ENCODE assay signal across 27 cellular contexts in genomic region chr6:54248319-54248718, GRCh38. TPM values are rescaled to one million over a fixed set of nuclear protein-coding genes. Genes with fewer than 3 reads are reported as not detected.
DNase-seq lines count a peak whose midpoint lies in the region; ATAC-seq lines count a peak whose summit lies in the region.
"Had no signal": no experiment of that assay in that cellular context is flagged by ENCODE, and none has a peak within 500 bp of the region (broad histone marks: within the 10 kb centered on the region; RNA-seq: fewer than 3 reads in every experiment).

No MANE protein-coding gene starts in this region.

- no peak overlapping the region for H3K4me3 ChIP-seq in SK-N-MC
- H3K4me3 ChIP-seq: HAP-1, psoas muscle, thyroid gland had no signal

- DNase-seq in SK-N-MC (ENCODE audit: low read depth, low spot score), result no peak
- no peak for DNase-seq in left colon
- DNase-seq in epidermal melanocyte (ENCODE audit: insufficient read length, low spot score), result no peak
- DNase-seq in activated CD4-positive, CD25-positive, alpha-beta regulatory T cell treated with anti-CD3 and anti-CD28 coated beads, Interleukin-2, amount 50 U/mL, for 72 hours, result no peak
- DNase-seq: activated CD4-positive, alpha-beta memory T cell treated with anti-CD3 and anti-CD28 coated beads for 36 hours; activated naive CD4-positive, alpha-beta T cell treated with Interleukin-2 at 50 U/mL for 16 hours; activated T-cell treated with anti-CD3 and anti-CD28 coated beads, Interleukin-2, amount 50 U/mL, for 72 hours; central memory CD4-positive, alpha-beta T cell; DMS53; IMR-90; mammary epithelial cell; NCI-H146; occipital lobe; psoas muscle; stimulated activated CD4-positive, alpha-beta T cell treated with anti-CD3 and anti-CD28 coated beads, Interleukin-12 subunit alpha, Interleukin-12 subunit beta, amount 100 ng/mL, for 4 hours; stimulated activated CD4-positive, alpha-beta T cell treated with anti-CD3 and anti-CD28 coated beads, Interleukin-4, amount 100 ng/mL, for 24 hours; T-helper 17 cell; thyroid gland had no signal

- intact Hi-C loops in left colon (cut with DNase I, micrococcal nuclease), result no loop called here

- H3K9ac ChIP-seq in SK-N-MC (ENCODE audit: insufficient read length), result peak overlapping the region; percentile 8

- no peaks in the 10 kb centered on the region for H3K36me3 ChIP-seq in SK-N-MC (ENCODE audit: insufficient read depth, low read length)
- H3K36me3 ChIP-seq: HAP-1, thyroid gland had no signal

- ATAC-seq in GM18858 (IDR thresholded peaks at IDR 0.05; ENCODE audit: unreplicated experiment) (peak; percentile 52), GM21619 (IDR thresholded peaks at IDR 0.05; ENCODE audit: unreplicated experiment) (peak; percentile 73), HG03139 (IDR thresholded peaks at IDR 0.05; ENCODE audit: unreplicated experiment) (peak; percentile 43), left colon (no peak)
- ATAC-seq: activated CD4-positive, CD25-positive, alpha-beta regulatory T cell treated with anti-CD3 and anti-CD28 coated beads, Interleukin-2, amount 50 U/mL, for 24 hours; activated T-cell treated with anti-CD3 and anti-CD28 coated beads, Interleukin-2, amount 50 U/mL, for 72 hours; natural killer cell treated with Interleukin-12 subunit alpha and Interleukin-12 subunit beta and Interleukin-15 and Interleukin-18, amount 100 ng/mL, for 72 hours; sciatic nerve; T-helper 17 cell had no signal

- no peak overlapping the region for H3K27ac ChIP-seq in SK-N-MC
- H3K27ac ChIP-seq: psoas muscle, thyroid gland had no signal

- no peaks in the 10 kb centered on the region for H3K9me3 ChIP-seq in SK-N-MC (ENCODE audit: low read depth, low read length)
- H3K9me3 ChIP-seq: HAP-1, psoas muscle, thyroid gland had no signal

RNA-seq across cellular contexts. Expression of gene TINAG, which starts 59.9 kb away (rescaled TPM):
- 10 to 100 TPM; 41.6 to 48.0 TPM for total RNA-seq in left colon
- total RNA-seq: activated CD4-positive, alpha-beta memory T cell treated with anti-CD3 and anti-CD28 coated beads for 36 hours; activated T-cell treated with anti-CD3 and anti-CD28 coated beads, Interleukin-2, amount 50 U/mL, for 72 hours; G401; IMR-90; mammary epithelial cell; natural killer cell treated with Interleukin-12 subunit alpha and Interleukin-12 subunit beta and Interleukin-15 and Interleukin-18, amount 100 ng/mL, for 72 hours; NCI-H460; T-helper 17 cell; thyroid gland had no signal
